Comparison of ENCODE assay signal across 15 cellular contexts in the genomic region with DNA sequence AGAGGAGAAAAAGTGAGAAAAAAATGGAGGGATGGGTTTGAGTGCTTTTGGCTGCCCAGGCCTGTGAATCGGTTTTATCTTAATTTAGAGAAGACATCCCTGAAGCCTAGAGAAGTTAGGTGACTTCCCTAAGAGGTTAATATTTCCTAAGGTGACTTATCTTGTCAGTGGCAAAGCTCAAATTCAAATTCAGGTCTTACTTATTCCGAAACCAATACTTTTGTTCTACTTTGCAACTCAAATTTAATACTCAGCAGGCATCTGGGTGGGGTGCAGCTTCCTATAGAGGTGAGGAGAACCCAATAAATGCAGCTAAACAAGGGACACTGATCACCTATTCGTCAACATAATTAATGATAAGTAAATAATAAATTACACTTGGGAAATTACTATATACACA. TPM values are rescaled to one million over a fixed set of nuclear protein-coding genes. Genes with fewer than 3 reads are reported as not detected.
DNase-seq lines count a peak whose midpoint lies in the region; ATAC-seq and TF ChIP-seq lines count a peak whose summit lies in the region.
"Had no signal": no experiment of that assay in that cellular context is flagged by ENCODE, and none has a peak within 500 bp of the region (broad histone marks: within the 10 kb centered on the region; RNA-seq: fewer than 3 reads in every experiment).

No MANE protein-coding gene starts in this region.

- TF ChIP-seq CTCF in CD14-positive monocyte (IDR thresholded peaks at IDR 0.05) (no peak), upper lobe of right lung (IDR thresholded peaks at IDR 0.05) (no peak)

- ATAC-seq in GM18499 (IDR thresholded peaks at IDR 0.05; ENCODE audit: insufficient read depth, unreplicated experiment) (peak; percentile 54), GM19452 (IDR thresholded peaks at IDR 0.05; ENCODE audit: unreplicated experiment) (peak; percentile 58), HG02678 (IDR thresholded peaks at IDR 0.05; ENCODE audit: unreplicated experiment) (peak; percentile 77), HG03354 (IDR thresholded peaks at IDR 0.05; ENCODE audit: poor library complexity, severe bottlenecking, unreplicated experiment) (peak; percentile 73), upper lobe of right lung (no peak)
- ATAC-seq: left cardiac atrium had no signal

- peaks cover 22% of the 10 kb centered on the region for H3K4me1 Mint-ChIP-seq in CD14-positive monocyte
- H3K4me1 Mint-ChIP-seq: central memory CD8-positive, alpha-beta T cell had no signal

- no peaks in the 10 kb centered on the region for H3K4me1 ChIP-seq in upper lobe of right lung

- H3K36me3 ChIP-seq in upper lobe of right lung, result no peaks in the 10 kb centered on the region

- H3K27me3 ChIP-seq in upper lobe of right lung, result no peaks in the 10 kb centered on the region

- H3K36me3 Mint-ChIP-seq in CD14-positive monocyte, result no peaks in the 10 kb centered on the region
- H3K36me3 Mint-ChIP-seq: activated naive CD8-positive, alpha-beta T cell treated with anti-CD3 and anti-CD28 coated beads for 36 hours had no signal

- peaks cover 0 to 10% (median 2%) of the 10 kb centered on the region in 7 donors for H3K9me3 Mint-ChIP-seq in CD14-positive monocyte
- H3K9me3 Mint-ChIP-seq: activated naive CD8-positive, alpha-beta T cell treated with anti-CD3 and anti-CD28 coated beads for 36 hours; central memory CD8-positive, alpha-beta T cell had no signal

- H3K27ac Mint-ChIP-seq in CD14-positive monocyte, result no peak overlapping the region
- H3K27ac Mint-ChIP-seq: activated naive CD8-positive, alpha-beta T cell treated with anti-CD3 and anti-CD28 coated beads for 36 hours had no signal

- H3K4me3 ChIP-seq in upper lobe of right lung, result no peak overlapping the region

- intact Hi-C loops in CD14-positive monocyte (cut with micrococcal nuclease) (no loop called here), upper lobe of right lung (cut with DNase I) (no loop called here)

- no peak for DNase-seq in NOMO-1 treated with DMSO at 0.1 percent for 48 hours (lab: John Stamatoyannopoulos, UW; ENCODE audit: unreplicated experiment)
- DNase-seq in CD14-positive monocyte (ENCODE audit: low spot score), result no peak
- DNase-seq in upper lobe of right lung, result no peak
- no peak for DNase-seq in NCI-H2171 treated with DMSO at 0.1 percent for 48 hours (lab: John Stamatoyannopoulos, UW)
- DNase-seq: activated naive CD8-positive, alpha-beta T cell treated with anti-CD3 and anti-CD28 coated beads for 36 hours; DMS 273 treated with DMSO at 0.1 percent for 48 hours; left cardiac atrium; NCI-H1694 treated with DMSO at 0.1 percent for 48 hours; NCI-H774; Right ventricle myocardium superior had no signal

- no peak overlapping the region for H3K27ac ChIP-seq in upper lobe of right lung

- H3K4me3 Mint-ChIP-seq in CD14-positive monocyte, result no peak overlapping the region
- H3K4me3 Mint-ChIP-seq: activated naive CD8-positive, alpha-beta T cell treated with anti-CD3 and anti-CD28 coated beads for 36 hours; central memory CD8-positive, alpha-beta T cell had no signal

- no peaks in the 10 kb centered on the region for H3K9me3 ChIP-seq in upper lobe of right lung

- H3K27me3 Mint-ChIP-seq in CD14-positive monocyte (ENCODE audit: low read depth in 3 of 3), result peaks cover 0 to 2% (median 1%) of the 10 kb centered on the region in 3 donors

RNA-seq across cellular contexts. Expression of a gene that starts 54.9 kb away (rescaled TPM):
- not detected for polyA plus RNA-seq in CD14-positive monocyte
- total RNA-seq in upper lobe of right lung, result 5.9 TPM
- total RNA-seq: activated naive CD8-positive, alpha-beta T cell treated with anti-CD3 and anti-CD28 coated beads for 36 hours had no signal
